1 cellular context compared by ENCODE assay signal in the genomic region with DNA sequence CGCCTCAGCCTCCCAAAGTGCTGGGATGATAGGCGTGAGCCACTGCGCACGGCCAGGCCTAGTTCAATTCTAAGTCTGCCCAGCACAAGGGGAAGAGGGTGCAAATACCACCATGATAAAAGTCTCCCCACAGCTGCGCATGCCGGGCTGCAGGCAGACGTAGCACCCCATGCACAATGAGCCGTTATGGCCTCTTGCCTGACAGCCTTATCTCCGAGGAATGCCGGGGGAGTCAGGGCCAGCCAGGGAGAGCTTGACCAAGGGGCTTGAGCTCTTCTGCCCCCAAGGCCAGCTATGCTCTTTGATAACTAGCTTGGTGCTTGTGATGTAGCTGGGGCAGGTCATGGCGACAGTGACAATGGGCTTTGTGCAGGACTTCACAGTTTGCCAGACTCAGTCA.
TF ChIP-seq lines count a peak whose summit lies in the region.

No MANE protein-coding gene starts in this region.

TF ChIP-seq in K562, 482 proteins besides CTCF, POLR2A, EP300 and RAD21:
- TF ChIP-seq NRF1 (conservative IDR thresholded peaks at IDR 0.05 in 1 of 2, IDR thresholded peaks at IDR 0.05 in 1 of 2) (0 out of 4 replicates have a peak, but pooled peaks have one; percentile 22 to 26), ZNF174 (CRISPR knock-in tag; IDR thresholded peaks at IDR 0.05) (no peak)
TF ChIP-seq in K562: peak in this region for 1.
